ENCODE assay signal across 8 cellular contexts in the genomic region with DNA sequence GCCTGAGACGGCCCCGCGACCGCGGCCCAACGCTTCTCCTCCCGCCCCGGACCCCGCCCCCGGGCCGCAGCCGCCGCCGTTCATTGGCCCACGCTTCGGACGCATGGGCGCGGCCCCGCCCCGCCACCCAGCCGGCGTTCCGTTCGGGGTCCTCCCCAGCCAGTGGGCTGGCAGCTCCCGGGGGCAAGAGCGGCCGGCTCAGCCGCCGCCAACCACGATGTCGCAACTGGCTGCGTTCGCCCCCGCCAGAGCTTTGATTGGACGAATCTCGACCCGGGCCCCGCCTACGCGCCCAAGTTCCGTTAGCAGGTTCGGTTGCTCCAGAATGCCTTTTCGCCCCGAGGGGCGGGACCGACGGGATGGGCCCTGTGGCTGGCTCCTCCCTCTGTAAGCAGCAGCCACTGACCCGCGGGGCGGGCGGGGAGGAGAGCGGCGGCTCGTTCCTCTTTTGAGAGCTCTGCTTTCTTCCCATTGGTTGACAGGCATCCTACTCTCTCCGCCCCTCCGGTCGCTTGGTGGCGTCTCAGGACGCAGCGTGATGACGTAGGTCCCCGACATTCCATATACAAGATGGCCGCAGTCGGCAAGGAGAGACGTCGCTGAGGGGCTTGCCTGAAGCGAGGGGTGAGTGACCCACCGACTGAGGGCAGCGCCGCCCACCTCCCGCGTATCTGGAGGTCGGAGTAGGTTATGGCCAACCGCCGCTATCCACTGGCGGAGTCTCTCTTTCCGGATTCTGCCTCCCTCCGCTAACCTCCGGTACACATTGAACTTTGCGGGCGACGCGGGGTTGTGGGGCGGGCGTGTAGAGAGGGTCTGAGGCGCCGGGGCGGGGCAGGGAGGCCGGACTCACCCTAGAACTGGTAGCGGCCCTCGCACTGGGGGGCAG. TPM values are rescaled to one million over a fixed set of nuclear protein-coding genes. Genes with fewer than 3 reads are reported as not detected.
DNase-seq lines count a peak whose midpoint lies in the region; ATAC-seq and TF ChIP-seq lines count a peak whose summit lies in the region.

A gene (plus strand): TSS at position 554 of the 889 bp plus-strand sequence. CDS start 11,269 bp downstream, outside the sequence.
A gene (minus strand): TSS at position 4 of the 889 bp plus-strand sequence. CDS start 15,054 bp downstream, outside the sequence.

- 0 to 1% methylated on average over 67 to 79 of the region's 92 CpGs for WGBS in GM23248 (ENCODE audit: low coverage in 1 of 2, low lambda C conversion rate in 2 of 2, missing lambda C conversion rate in 2 of 2), 2 experiments
- whole genome bisulfite sequencing in esophagus squamous epithelium, 2 donors, result 0% methylated on average over 8 of the region's 92 CpGs

- in situ Hi-C loops in GM23248 (cut with MboI), result no loop called here

- H3K27me3 Mint-ChIP-seq in activated T-helper 1 cell treated with anti-CD3 and anti-CD28 coated beads, Interleukin-12 subunit alpha, Interleukin-12 subunit beta, Interleukin-2, Interleukin-4 antibody, amounts not matched to agents 30 ng/mL and 10 ng/mL and 1 ng/mL, durations not matched to agents 14 hours and 24 hours and 36 hours (ENCODE audit: insufficient read depth), result no peaks in the 10 kb centered on the region

- intact Hi-C loops in activated T-helper 1 cell treated with anti-CD3 and anti-CD28 coated beads, Interleukin-12 subunit alpha, Interleukin-12 subunit beta, Interleukin-2, Interleukin-4 antibody, amounts not matched to agents 30 ng/mL and 10 ng/mL and 1 ng/mL, durations not matched to agents 14 hours and 24 hours and 36 hours (cut with micrococcal nuclease), result loop anchor here (1.0 to 5.0 kb wide), 7 partner anchors 124 to 895 kb away; a partner anchor contains a TSS
- intact Hi-C loops in esophagus squamous epithelium (cut with DNase I), result no loop called here

- peaks cover 70% of the 10 kb centered on the region for H4K20me1 ChIP-seq in DND-41 (ENCODE audit: insufficient read depth, low read length)
- H4K20me1 ChIP-seq in GM23248 (ENCODE audit: insufficient read depth), result peaks cover 28% of the 10 kb centered on the region

- H3K9me3 ChIP-seq in DND-41 (ENCODE audit: insufficient read depth, low read length, severe bottlenecking) (no peaks in the 10 kb centered on the region), GM23248 (ENCODE audit: low read depth) (no peaks in the 10 kb centered on the region), esophagus squamous epithelium (no peaks in the 10 kb centered on the region)

- peak; percentile 100 for DNase-seq in DND-41
- peak; percentile 100 for DNase-seq in GM23248
- peak; percentile 99 for DNase-seq in Kasumi-1 (lab: John Stamatoyannopoulos, UW)
- DNase-seq in RPMI7951 (ENCODE audit: low read depth), result peak; percentile 99
- peak; percentile 100 for DNase-seq in activated T-helper 1 cell treated with anti-CD3 and anti-CD28 coated beads, Interleukin-12 subunit alpha, Interleukin-12 subunit beta, Interleukin-2, Interleukin-4 antibody, amounts not matched to agents 30 ng/mL and 10 ng/mL and 1 ng/mL, durations not matched to agents 14 hours and 24 hours and 36 hours (ENCODE audit: low spot score)
- DNase-seq in esophagus squamous epithelium (lab: John Stamatoyannopoulos, UW), result peak; percentile 99
- DNase-seq in myocyte (ENCODE audit: low read depth), result peak; percentile 100
- DNase-seq in stimulated activated CD8-positive, alpha-beta memory T cell treated with anti-CD3 and anti-CD28 coated beads, Interleukin-7, amount 100 ng/mL, for 48 hours (ENCODE audit: extremely low read depth in 1 of 2, low read depth in 1 of 2), result peak; percentile 100

- H3K9ac ChIP-seq in DND-41 (ENCODE audit: low read depth, low read length) (peak within 1 kb of the TSS; percentile 75), GM23248 (peak within 1 kb of the TSS; percentile 99)

- H3K79me2 ChIP-seq in DND-41 (ENCODE audit: insufficient read depth, low read length) (peaks cover 94% of the 10 kb centered on the region), GM23248 (ENCODE audit: insufficient read depth) (peaks cover 86% of the 10 kb centered on the region)

- H3K27ac Mint-ChIP-seq in activated T-helper 1 cell treated with anti-CD3 and anti-CD28 coated beads, Interleukin-12 subunit alpha, Interleukin-12 subunit beta, Interleukin-2, Interleukin-4 antibody, amounts not matched to agents 30 ng/mL and 10 ng/mL and 1 ng/mL, durations not matched to agents 14 hours and 24 hours and 36 hours, result peak within 1 kb of the TSS; percentile 98

- TF ChIP-seq POLR2A in esophagus squamous epithelium (IDR thresholded peaks at IDR 0.05), result peak in 3 of 4 donors; percentile 91 to 96 (median 96)

- H3K36me3 ChIP-seq in DND-41 (ENCODE audit: insufficient read depth, low read length) (no peaks in the 10 kb centered on the region; the same call in none of the 2 replicates), GM23248 (ENCODE audit: low read depth) (no peaks in the 10 kb centered on the region), esophagus squamous epithelium (no peaks in the 10 kb centered on the region)

- H3K27ac ChIP-seq in DND-41 (ENCODE audit: low read length) (peak within 1 kb of the TSS; percentile 77), GM23248 (peak within 1 kb of the TSS; percentile 96), esophagus squamous epithelium (peak within 1 kb of the TSS; percentile 98 to 99 (median 99))

- H3K4me2 ChIP-seq in DND-41 (ENCODE audit: insufficient read depth, low read length) (peak within 1 kb of the TSS; percentile 98), GM23248 (ENCODE audit: unreplicated experiment) (peak within 1 kb of the TSS; percentile 96)

- peaks cover 15% of the 10 kb centered on the region; the same call in 1 of the 2 replicates for H3F3A ChIP-seq in GM23248 (ENCODE audit: insufficient read depth)

- H3K27me3 ChIP-seq in DND-41 (ENCODE audit: insufficient read depth, low read length, poor library complexity) (no peaks in the 10 kb centered on the region), GM23248 (replicated peaks; ENCODE audit: insufficient read depth) (no peaks in the 10 kb centered on the region), esophagus squamous epithelium (no peaks in the 10 kb centered on the region)

- peak within 1 kb of the TSS; percentile 95 for H2AFZ ChIP-seq in DND-41 (ENCODE audit: low read depth, low read length)
- peak within 1 kb of the TSS; percentile 66 for H2AFZ ChIP-seq in GM23248

- H3K9me3 Mint-ChIP-seq in activated T-helper 1 cell treated with anti-CD3 and anti-CD28 coated beads, Interleukin-12 subunit alpha, Interleukin-12 subunit beta, Interleukin-2, Interleukin-4 antibody, amounts not matched to agents 30 ng/mL and 10 ng/mL and 1 ng/mL, durations not matched to agents 14 hours and 24 hours and 36 hours, result no peaks in the 10 kb centered on the region

- H3K4me1 ChIP-seq in DND-41 (ENCODE audit: insufficient read depth, low read length) (peaks cover 43% of the 10 kb centered on the region), GM23248 (ENCODE audit: insufficient read depth) (peaks cover 41% of the 10 kb centered on the region), esophagus squamous epithelium (peaks cover 22 to 56% (median 36%) of the 10 kb centered on the region in 3 donors)

- H3K36me3 Mint-ChIP-seq in activated T-helper 1 cell treated with anti-CD3 and anti-CD28 coated beads, Interleukin-12 subunit alpha, Interleukin-12 subunit beta, Interleukin-2, Interleukin-4 antibody, amounts not matched to agents 30 ng/mL and 10 ng/mL and 1 ng/mL, durations not matched to agents 14 hours and 24 hours and 36 hours (ENCODE audit: low read depth), result peaks cover 4% of the 10 kb centered on the region

- H3K4me3 Mint-ChIP-seq in activated T-helper 1 cell treated with anti-CD3 and anti-CD28 coated beads, Interleukin-12 subunit alpha, Interleukin-12 subunit beta, Interleukin-2, Interleukin-4 antibody, amounts not matched to agents 30 ng/mL and 10 ng/mL and 1 ng/mL, durations not matched to agents 14 hours and 24 hours and 36 hours, result peak within 1 kb of the TSS; percentile 99

- H3K4me1 Mint-ChIP-seq in activated T-helper 1 cell treated with anti-CD3 and anti-CD28 coated beads, Interleukin-12 subunit alpha, Interleukin-12 subunit beta, Interleukin-2, Interleukin-4 antibody, amounts not matched to agents 30 ng/mL and 10 ng/mL and 1 ng/mL, durations not matched to agents 14 hours and 24 hours and 36 hours (ENCODE audit: low read depth), result peaks cover 49% of the 10 kb centered on the region

- TF ChIP-seq CTCF in DND-41 (IDR thresholded peaks at IDR 0.05; ENCODE audit: borderline replicate concordance, extremely low read depth, low read length, poor library complexity, severe bottlenecking) (no peak), esophagus squamous epithelium (IDR thresholded peaks at IDR 0.05) (peak in 1 of 6 experiments; percentile 17)

- H3K9me2 ChIP-seq in GM23248 (ENCODE audit: insufficient read depth), result no peaks in the 10 kb centered on the region

- H3K4me3 ChIP-seq in DND-41 (ENCODE audit: low read depth in 1 of 2, low read length in 2 of 2) (peak within 1 kb of the TSS; percentile 83 to 86), GM23248 (peak within 1 kb of the TSS; percentile 94), esophagus squamous epithelium (peak within 1 kb of the TSS; percentile 95 to 99 (median 98))

- ATAC-seq in DND-41 (ENCODE audit: insufficient read depth, low read depth), result peak; percentile 86

RNA-seq across cellular contexts. Expression of the first gene that starts in this region (rescaled TPM):
- total RNA-seq in GM23248 (2014; rRNA removed; shearing (Covaris generic)), result 4.4 and 20.9 TPM in 2 replicates
- polyA plus RNA-seq in GM23248 (2016; fragmentation: Nextera tagmentation; extraction: Ambion mirVana), result 20.9 and 25.6 TPM in 2 replicates
- 15.0 and 15.7 TPM in 2 replicates for total RNA-seq in RPMI7951 (2014; rRNA removed; shearing (Covaris generic))
- 80.8 and 87.1 TPM in 2 replicates for total RNA-seq in activated T-helper 1 cell treated with anti-CD3 and anti-CD28 coated beads, Interleukin-12 subunit alpha, Interleukin-12 subunit beta, Interleukin-2, Interleukin-4 antibody, amounts not matched to agents 30 ng/mL and 10 ng/mL and 1 ng/mL, durations not matched to agents 14 hours and 24 hours and 36 hours
- total RNA-seq in esophagus squamous epithelium (10 to 100 TPM; 13.4 to 39.9 (median 29.5) TPM), myocyte (18.6 and 20.8 TPM in 2 replicates)
- 38.2 TPM for polyA plus RNA-seq in myocyte (2012)

RNA-seq across cellular contexts. Expression of the second gene that starts in this region (rescaled TPM):
- 54.6 and 65.6 TPM in 2 replicates for total RNA-seq in GM23248 (2014; rRNA removed; shearing (Covaris generic))
- 43.3 and 46.9 TPM in 2 replicates for polyA plus RNA-seq in GM23248 (2016; fragmentation: Nextera tagmentation; extraction: Ambion mirVana)
- 43.3 and 46.9 TPM in 2 replicates for total RNA-seq in RPMI7951 (2014; rRNA removed; shearing (Covaris generic))
- total RNA-seq in activated T-helper 1 cell treated with anti-CD3 and anti-CD28 coated beads, Interleukin-12 subunit alpha, Interleukin-12 subunit beta, Interleukin-2, Interleukin-4 antibody, amounts not matched to agents 30 ng/mL and 10 ng/mL and 1 ng/mL, durations not matched to agents 14 hours and 24 hours and 36 hours, result 60.6 and 61.7 TPM in 2 replicates
- total RNA-seq in esophagus squamous epithelium (10 to 100 TPM; 29.1 to 65.4 (median 36.3) TPM), myocyte (118 and 149 TPM in 2 replicates)
- polyA plus RNA-seq in myocyte (2012), result 46.8 TPM

Comparison
In these comparisons a context has a peak if more than half of its experiments do, and no peak if none do; other contexts are left out.
1. Peak in every context shown above with its lines: DNase-seq, ATAC-seq, H3K4me3 ChIP-seq and H3K27ac ChIP-seq.